15 cellular contexts compared by ENCODE assay signal in genomic region chr14:23137221-23138172, GRCh38. TPM values are rescaled to one million over a fixed set of nuclear protein-coding genes. Genes with fewer than 3 reads are reported as not detected.
DNase-seq lines count a peak whose midpoint lies in the region; ATAC-seq and TF ChIP-seq lines count a peak whose summit lies in the region.
"Had no signal": no experiment of that assay in that cellular context is flagged by ENCODE, and none has a peak within 500 bp of the region (broad histone marks: within the 10 kb centered on the region; RNA-seq: fewer than 3 reads in every experiment).

No MANE protein-coding gene starts in this region.

- no peak overlapping the region for H2AFZ ChIP-seq in hepatocyte

- TF ChIP-seq CTCF in MCF 10A (IDR thresholded peaks at IDR 0.05; ENCODE audit: unreplicated experiment): no peak
- no peak for TF ChIP-seq CTCF in hepatocyte (IDR thresholded peaks at IDR 0.05; ENCODE audit: poor library complexity)
- no peak for TF ChIP-seq CTCF in stomach (IDR thresholded peaks at IDR 0.05)
- no peak for TF ChIP-seq CTCF in coronary artery (IDR thresholded peaks at IDR 0.05)

- H3K27me3 ChIP-seq in hepatocyte (no peaks in the 10 kb centered on the region), stomach (no peaks in the 10 kb centered on the region)

- H3K9me3 ChIP-seq in hepatocyte (ENCODE audit: low read depth): no peaks in the 10 kb centered on the region
- no peaks in the 10 kb centered on the region for H3K9me3 ChIP-seq in stomach

- H3K36me3 ChIP-seq in hepatocyte (replicated peaks; ENCODE audit: insufficient read depth, low read depth) (no peaks in the 10 kb centered on the region), stomach (peaks cover 25 to 70% (median 60%) of the 10 kb centered on the region in 4 donors)

- H3K4me3 ChIP-seq in hepatocyte (no peak overlapping the region), stomach (no peak overlapping the region), coronary artery (no peak overlapping the region)
- H3K4me3 ChIP-seq: lung had no signal

- DNase-seq in NCI-H2107 treated with DMSO at 0.1 percent for 48 hours (lab: John Stamatoyannopoulos, UW; ENCODE audit: unreplicated experiment) (peak; percentile 6), NCI-H2107 (lab: John Stamatoyannopoulos, UW) (no peak), MCF 10A (ENCODE audit: unreplicated experiment) (peak; percentile 83), hepatocyte (ENCODE audit: low spot score) (no peak), stomach (peak; percentile 71), MV-4-11 (lab: John Stamatoyannopoulos, UW) (no peak), coronary artery (ENCODE audit: low spot score) (no peak)
- DNase-seq: activated naive CD4-positive, alpha-beta T cell; CD4-positive, alpha-beta memory T cell; KBM-7; NCI-H146 had no signal

- POLR2A ChIA-PET in MCF 10A (lab: Yijun Ruan, JAX): interaction anchor here (0.8 to 3.4 kb wide), 16 partner anchors 8 to 419 kb away, joined by 3 to 18 read pairs (median 6); partner anchors contain the start of genes AJUBA and SLC7A8

- no peak overlapping the region for H3K4me2 ChIP-seq in hepatocyte

- CTCF ChIA-PET in MCF 10A (lab: Yijun Ruan, JAX): interaction anchor here (0.6 to 5.8 kb wide), 15 partner anchors 12 to 100 kb away, joined by 3 to 39 read pairs (median 3); partner anchors contain the start of gene RNF212B

- TF ChIP-seq EP300 in stomach (IDR thresholded peaks at IDR 0.05): no peak

- no peaks in the 10 kb centered on the region for H3K9me2 ChIP-seq in hepatocyte (replicated peaks; ENCODE audit: insufficient read depth)

- WGBS in hepatocyte (ENCODE audit: low lambda C conversion rate, missing lambda C conversion rate): 89% methylated on average over 15 of the region's 15 CpGs
- 42 to 73% (median 59%) methylated on average over 14 to 15 of the region's 15 CpGs for WGBS in stomach, 5 donors

- peaks cover 44% of the 10 kb centered on the region for H3K4me1 Mint-ChIP-seq in MCF 10A (ENCODE audit: insufficient read depth, unreplicated experiment)
- H3K4me1 Mint-ChIP-seq: CD4-positive, alpha-beta memory T cell had no signal

- intact Hi-C loops in MCF 10A (cut with micrococcal nuclease): no loop called here
- intact Hi-C loops in stomach (cut with DNase I; ENCODE audit: low total_unique reads): no loop called here

- H4K20me1 ChIP-seq in hepatocyte (ENCODE audit: insufficient read depth, poor library complexity, severe bottlenecking): no peaks in the 10 kb centered on the region

- peak overlapping the region; percentile 78 for H3K27ac ChIP-seq in hepatocyte
- H3K27ac ChIP-seq in stomach: peak overlapping the region; percentile 39 to 93 (median 49)
- no peak overlapping the region for H3K27ac ChIP-seq in coronary artery
- H3K27ac ChIP-seq: VCaP had no signal

- peak overlapping the region; percentile 28 for H3K4me3 Mint-ChIP-seq in MCF 10A (ENCODE audit: unreplicated experiment)
- H3K4me3 Mint-ChIP-seq: CD4-positive, alpha-beta memory T cell had no signal

- H3K27ac Mint-ChIP-seq in MCF 10A (ENCODE audit: low read depth, unreplicated experiment): peak overlapping the region; percentile 83

- TF ChIP-seq POLR2A in stomach (IDR thresholded peaks at IDR 0.05): no peak

- H3K4me1 ChIP-seq in hepatocyte (ENCODE audit: insufficient read depth) (peaks cover 4% of the 10 kb centered on the region), stomach (peaks cover 16 to 54% (median 26%) of the 10 kb centered on the region in 4 donors)

- no peak for ATAC-seq in HG02588 (IDR thresholded peaks at IDR 0.05; ENCODE audit: unreplicated experiment)

- no TSS peak for BruUV-seq in MCF 10A (replicated peaks; lab: Mats Ljungman, UMichigan)

- no peaks in the 10 kb centered on the region for H3K79me2 ChIP-seq in hepatocyte

- H3K9me3 Mint-ChIP-seq in MCF 10A (ENCODE audit: unreplicated experiment): no peaks in the 10 kb centered on the region
- H3K9me3 Mint-ChIP-seq: CD4-positive, alpha-beta memory T cell had no signal

- no peaks in the 10 kb centered on the region for H3K36me3 Mint-ChIP-seq in MCF 10A (ENCODE audit: insufficient read depth, unreplicated experiment)
- H3K36me3 Mint-ChIP-seq: CD4-positive, alpha-beta memory T cell had no signal

- no peaks in the 10 kb centered on the region for H3K27me3 Mint-ChIP-seq in MCF 10A (ENCODE audit: insufficient read depth, unreplicated experiment)

RNA-seq across cellular contexts. Expression of gene CEBPE, which starts 18.4 kb away (rescaled TPM):
- total RNA-seq in MCF 10A (2022) (not detected in 2 replicates), hepatocyte (not detected in 2 replicates), stomach (not detected)
- polyA plus RNA-seq in hepatocyte (not detected in 2 replicates), stomach (under 1 TPM in 1 of 3 donors, not detected in 2; 0.37 TPM)
- total RNA-seq: H1 had no signal

RNA-seq across cellular contexts. Expression of gene CIROP, which starts 32.7 kb away (rescaled TPM):
- total RNA-seq in MCF 10A (2022) (not detected in 2 replicates), hepatocyte (not detected in 2 replicates), stomach (not detected)
- polyA plus RNA-seq in hepatocyte (not detected in 2 replicates), stomach (not detected)
- total RNA-seq: CD4-positive, alpha-beta memory T cell; H1; lung had no signal
- polyA plus RNA-seq: CD4-positive, alpha-beta memory T cell; lung had no signal

RNA-seq across cellular contexts. Expression of gene C14orf119, which starts 42.2 kb away (rescaled TPM):
- total RNA-seq in MCF 10A (2022) (39.6 and 54.8 TPM in 2 replicates), hepatocyte (47.7 and 64.9 TPM in 2 replicates), stomach (10 to 100 TPM in 2 of 5 donors, 1 to 10 TPM in 2, not detected in 1; 1.8 to 25.2 (median 14.0) TPM)
- polyA plus RNA-seq in hepatocyte (118 and 146 TPM in 2 replicates), stomach (10 to 100 TPM; 27.4 to 51.8 (median 49.8) TPM)

RNA-seq across cellular contexts. Expression of gene ACIN1, which starts 42.6 kb away (rescaled TPM):
- 197 and 213 TPM in 2 replicates for total RNA-seq in MCF 10A (2022)
- 97.5 and 108 TPM in 2 replicates for total RNA-seq in hepatocyte
- polyA plus RNA-seq in hepatocyte: 44.3 and 49.2 TPM in 2 replicates
- total RNA-seq in stomach: 100 to 1,000 TPM; 114 to 232 (median 123) TPM
- 10 to 100 TPM; 37.1 to 86.4 (median 52.7) TPM for polyA plus RNA-seq in stomach

RNA-seq across cellular contexts. Expression of gene SLC7A8, which starts 46.0 kb away (rescaled TPM):
- total RNA-seq in MCF 10A (2022) (1.5 and 2.4 TPM in 2 replicates), hepatocyte (39.5 and 54.6 TPM in 2 replicates), stomach (100 to 1,000 TPM in 1 of 5 donors, 10 to 100 TPM in 3, 1 to 10 TPM in 1; 1.2 to 102 (median 43.7) TPM)
- polyA plus RNA-seq in hepatocyte (85.0 and 123 TPM in 2 replicates), stomach (10 to 100 TPM; 22.1 to 33.9 (median 22.4) TPM)

Comparison
In these comparisons a context has a peak if more than half of its experiments do, and no peak if none do; other contexts are left out.
1. DNase-seq: peak in NCI-H2107 treated with DMSO at 0.1 percent for 48 hours (single experiment), MCF 10A (single experiment) and stomach (single experiment); none in NCI-H2107 (single experiment), hepatocyte (single experiment), MV-4-11 (single experiment) and coronary artery (single experiment).
2. H3K27ac ChIP-seq: peak in hepatocyte (single experiment) and stomach (5 of 5); none in coronary artery (0 of 2).